In genomic region chr2:158024288-158024898, GRCh38 we compare ENCODE assay signal across 9 cellular contexts.
A peak's percentile ranks its signal among the peaks of the same experiment; 100 is the strongest.
DNase-seq lines count a peak whose midpoint lies in the region; ATAC-seq and TF ChIP-seq lines count a peak whose summit lies in the region.
"Had no signal": no experiment of that assay in that cellular context is flagged by ENCODE, and none has a peak within 500 bp of the region (broad histone marks: within the 10 kb centered on the region; RNA-seq: fewer than 3 reads in every experiment).

No MANE protein-coding gene starts in this region.

- H3K4me3 ChIP-seq in Loucy (ENCODE audit: low read length, poor library complexity, severe bottlenecking) (no peak overlapping the region), breast epithelium (no peak overlapping the region)

- H3K79me2 ChIP-seq in Loucy (ENCODE audit: insufficient read depth, low read length): no peaks in the 10 kb centered on the region

- TF ChIP-seq CTCF in Loucy (conservative IDR thresholded peaks at IDR 0.05; ENCODE audit: low read length) (peak; percentile 89), breast epithelium (IDR thresholded peaks at IDR 0.05) (peak; percentile 71 to 83 (median 77))

- H3K36me3 ChIP-seq in Loucy (ENCODE audit: insufficient read depth, low read length) (no peaks in the 10 kb centered on the region), breast epithelium (no peaks in the 10 kb centered on the region)

- H3F3A ChIP-seq in Loucy (ENCODE audit: low read depth): no peaks in the 10 kb centered on the region

- DNase-seq in Daoy (ENCODE audit: low read depth) (peak; percentile 37), UCSD-AML1 (lab: John Stamatoyannopoulos, UW; ENCODE audit: unreplicated experiment) (peak; percentile 42), breast epithelium (ENCODE audit: low spot score in 2 of 2) (peak in 1 of 2 donors; percentile 22), left colon (peak in 1 of 2 donors; percentile 61), ureter (ENCODE audit: low spot score) (no peak)
- peak; percentile 11 for DNase-seq in stimulated activated CD8-positive, alpha-beta memory T cell treated with anti-CD3 and anti-CD28 coated beads, Interleukin-12 subunit alpha, Interleukin-12 subunit beta, amount 100 ng/mL, for 24 hours (ENCODE audit: extremely low read depth)

- intact Hi-C loops in breast epithelium (cut with DNase I; ENCODE audit: low total_unique reads) (no loop called here), left colon (cut with DNase I, micrococcal nuclease) (no loop called here)

- no peak overlapping the region for H2AFZ ChIP-seq in Loucy (ENCODE audit: low read length)

- H3K9me3 ChIP-seq in Loucy (ENCODE audit: insufficient read depth, low read depth, low read length) (no peaks in the 10 kb centered on the region), breast epithelium (no peaks in the 10 kb centered on the region)

- H3K27me3 ChIP-seq in Loucy (ENCODE audit: insufficient read depth, low read length, poor library complexity, severe bottlenecking) (peaks cover 2% of the 10 kb centered on the region), breast epithelium (no peaks in the 10 kb centered on the region)

- no peaks in the 10 kb centered on the region for H4K20me1 ChIP-seq in Loucy (ENCODE audit: insufficient read depth, low read length, poor library complexity, severe bottlenecking)

- no peak for TF ChIP-seq POLR2A in breast epithelium (IDR thresholded peaks at IDR 0.05)

- H3K4me1 ChIP-seq in Loucy (ENCODE audit: insufficient read depth, low read length, poor library complexity, severe bottlenecking) (no peaks in the 10 kb centered on the region), breast epithelium (no peaks in the 10 kb centered on the region)

- no peak overlapping the region for H3K27ac ChIP-seq in breast epithelium
- H3K27ac ChIP-seq: epithelial cell of prostate had no signal

- H3K9me2 ChIP-seq in Loucy (replicated peaks; ENCODE audit: low read depth, low read length): no peaks in the 10 kb centered on the region

- no peak overlapping the region for H3K4me2 ChIP-seq in Loucy (ENCODE audit: low read depth, low read length, poor library complexity, severe bottlenecking)

- ATAC-seq in GM21515 (IDR thresholded peaks at IDR 0.05; ENCODE audit: unreplicated experiment) (peak; percentile 86), left colon (peak; percentile 65)

- no peak overlapping the region for H3K9ac ChIP-seq in Loucy (ENCODE audit: low read depth, low read length, poor library complexity, severe bottlenecking)
